In the genomic region with DNA sequence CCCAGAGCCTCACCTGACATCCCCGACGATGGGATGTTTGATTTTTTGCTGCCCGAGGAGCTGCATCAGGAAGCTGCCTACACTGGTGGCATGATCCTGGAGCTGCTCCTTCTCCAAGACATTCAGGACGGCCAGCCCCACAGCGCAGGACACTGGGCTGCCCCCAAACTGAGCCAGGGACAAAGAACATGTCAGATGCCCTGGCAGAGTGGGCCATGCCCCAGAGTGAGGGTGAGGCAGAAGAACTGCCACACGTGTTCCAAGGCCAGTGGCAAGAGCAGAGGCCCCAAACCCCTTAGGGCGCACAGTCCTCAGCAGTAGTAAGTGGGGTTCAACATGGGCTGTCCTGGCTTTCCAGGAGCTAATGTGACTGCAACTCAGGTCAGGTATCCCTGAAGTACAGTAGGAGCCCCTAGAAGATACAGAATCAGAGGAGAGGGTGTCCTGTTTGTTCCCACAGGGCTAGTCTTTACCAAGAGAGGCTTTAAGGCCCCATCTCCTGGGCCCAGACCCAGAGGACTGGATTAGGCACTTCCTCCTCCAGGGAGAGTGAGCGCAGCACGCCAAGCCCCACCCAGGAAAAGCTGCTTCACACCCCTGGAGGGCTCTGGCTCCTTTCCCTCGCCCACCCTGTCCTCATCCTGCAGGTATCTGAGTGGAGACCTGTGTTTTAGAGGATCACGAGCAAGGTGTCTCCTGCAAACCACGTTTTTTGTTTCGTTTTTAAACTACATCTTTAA, we compare ENCODE assay signal across 1 cellular context.
TF ChIP-seq lines count a peak whose summit lies in the region.

No MANE protein-coding gene starts in this region.

TF ChIP-seq in H1, 55 proteins besides CTCF, POLR2A, EP300 and RAD21:
- TF ChIP-seq POLR2AphosphoS5 (IDR thresholded peaks at IDR 0.05; ENCODE audit: low read depth, low read length) (0 out of 2 replicates have a peak, but pooled peaks have one; percentile 17), GABPA (IDR thresholded peaks at IDR 0.05; ENCODE audit: borderline replicate concordance, insufficient read depth, low read length) (no peak)
TF ChIP-seq in H1: peak in this region for 1.
